23 cellular contexts compared by ENCODE assay signal in genomic region chrX:153304988-153305736, GRCh38. TPM values are rescaled to one million over a fixed set of nuclear protein-coding genes. Genes with fewer than 3 reads are reported as not detected.
"Had no signal": no experiment of that assay in that cellular context is flagged by ENCODE, and none has a peak within 500 bp of the region (broad histone marks: within the 10 kb centered on the region; RNA-seq: fewer than 3 reads in every experiment).

No MANE protein-coding gene starts in this region.

- H3K4me3 ChIP-seq: dorsolateral prefrontal cortex, esophagus muscularis mucosa, upper lobe of left lung had no signal

- H3K79me2 ChIP-seq: parathyroid adenoma had no signal

- H3K27ac ChIP-seq: brain microvascular endothelial cell, dorsolateral prefrontal cortex, esophagus muscularis mucosa, neutrophil, parathyroid adenoma, upper lobe of left lung, VCaP had no signal

- FAIRE-seq: frontal cortex, small intestine had no signal

- H3K27me3 ChIP-seq: brain microvascular endothelial cell, esophagus muscularis mucosa, upper lobe of left lung had no signal

- DNase-seq: activated CD4-positive, alpha-beta T cell treated with anti-CD3 and anti-CD28 coated beads, Interleukin-2, amount 10 ng/mL, durations not matched to agents 7 days and 5 days; activated T-cell treated with anti-CD3 and anti-CD28 coated beads, Interleukin-2, amount 50 U/mL, for 1 hour; aorta; brain microvascular endothelial cell; central memory CD4-positive, alpha-beta T cell; dorsolateral prefrontal cortex; hypothalamus; small intestine; stimulated activated CD4-positive, alpha-beta T cell treated with anti-CD3 and anti-CD28 coated beads, Interleukin-2, amount 100 ng/mL, for 24 hours; T-cell; upper lobe of left lung had no signal

- ATAC-seq: activated CD4-positive, CD25-positive, alpha-beta regulatory T cell treated with anti-CD3 and anti-CD28 coated beads, Interleukin-2, amount 50 U/mL, for 24 hours; activated naive CD4-positive, alpha-beta T cell treated with anti-CD3 and anti-CD28 coated beads, Interleukin-2, amount 50 U/mL, for 72 hours; sciatic nerve; stimulated activated effector memory CD8-positive, alpha-beta T cell treated with anti-CD3 and anti-CD28 coated beads, Interleukin-12 subunit alpha, Interleukin-12 subunit beta, amount 100 ng/mL, for 72 hours; T-cell had no signal

- H3K9me3 ChIP-seq: esophagus muscularis mucosa, neutrophil, upper lobe of left lung had no signal

- H3K36me3 ChIP-seq: brain microvascular endothelial cell, esophagus muscularis mucosa, neutrophil, upper lobe of left lung had no signal

- H2AFZ ChIP-seq: parathyroid adenoma had no signal

- H3K4me1 ChIP-seq: esophagus muscularis mucosa, parathyroid adenoma, upper lobe of left lung had no signal

RNA-seq across cellular contexts. Expression of gene PNMA6F, which starts 16.4 kb away (rescaled TPM):
- total RNA-seq: activated CD4-positive, alpha-beta T cell treated with anti-CD3 and anti-CD28 coated beads, Interleukin-2, amount 10 ng/mL, durations not matched to agents 7 days and 5 days; activated naive CD4-positive, alpha-beta T cell treated with anti-CD3 and anti-CD28 coated beads, Interleukin-2, amount 50 U/mL, for 72 hours; aorta; esophagus muscularis mucosa; liver; mononuclear cell; myocyte; sciatic nerve; T-cell; upper lobe of left lung had no signal
